ENCODE assay signal across 9 cellular contexts in the genomic region with DNA sequence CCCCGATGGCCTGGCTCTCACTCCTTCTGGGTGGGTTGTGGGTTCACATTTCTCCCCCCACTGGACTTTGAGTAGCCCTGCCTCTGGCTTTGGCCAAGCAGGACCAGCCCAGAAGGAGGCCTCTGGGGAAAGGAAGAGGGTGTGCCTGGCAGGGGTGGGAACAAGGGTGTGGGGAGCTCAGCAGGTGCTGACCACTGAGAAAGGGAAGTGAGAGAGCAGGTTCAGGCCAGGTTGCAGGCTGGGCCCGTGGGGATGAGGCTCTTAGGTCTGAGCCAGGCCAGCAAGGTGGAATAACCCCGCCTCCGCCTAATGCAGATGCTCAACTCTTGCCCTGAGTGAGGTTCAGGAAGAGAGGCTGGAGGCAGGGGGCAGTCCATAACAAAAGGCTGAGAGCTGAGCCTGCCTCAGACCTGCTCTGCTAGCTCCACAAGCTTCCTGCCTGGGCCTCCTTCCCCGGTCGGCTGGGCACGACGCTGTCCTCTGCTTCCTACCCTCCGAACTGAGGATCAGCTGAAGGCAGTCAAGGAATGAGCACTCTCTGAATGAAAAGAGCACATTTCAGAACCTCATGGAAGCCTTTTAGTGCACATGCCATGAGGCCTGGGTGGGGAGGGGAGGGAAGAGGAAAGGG.
DNase-seq lines count a peak whose midpoint lies in the region; ATAC-seq and TF ChIP-seq lines count a peak whose summit lies in the region.
"Had no signal": no experiment of that assay in that cellular context is flagged by ENCODE, and none has a peak within 500 bp of the region (broad histone marks: within the 10 kb centered on the region; RNA-seq: fewer than 3 reads in every experiment).

No MANE protein-coding gene starts in this region.

- H3K27me3 ChIP-seq in dorsolateral prefrontal cortex, result peaks cover 0 to 6% (median 0%) of the 10 kb centered on the region in 45 donors

- DNase-seq in GM13976 (ENCODE audit: low spot score), result peak; percentile 89
- peak; percentile 86 for DNase-seq in GM20000 (ENCODE audit: low spot score)
- peak; percentile 90 for DNase-seq in iPS DF 19.7 (ENCODE audit: low read depth, low spot score)
- no peak for DNase-seq in activated CD8-positive, alpha-beta memory T cell treated with anti-CD3 and anti-CD28 coated beads for 24 hours
- DNase-seq in OCI-M2 (lab: John Stamatoyannopoulos, UW; ENCODE audit: unreplicated experiment), result no peak
- DNase-seq in activated naive CD4-positive, alpha-beta T cell treated with anti-CD3 and anti-CD28 coated beads, Interleukin-2, amount 50 U/mL, for 16 hours, result no peak
- DNase-seq in dorsolateral prefrontal cortex, result no peak
- DNase-seq: SJCRH30 had no signal

- no peak overlapping the region for H3K27ac ChIP-seq in dorsolateral prefrontal cortex
- H3K27ac ChIP-seq: SJCRH30 had no signal

- peak; percentile 14 for TF ChIP-seq CTCF in GM13976 (IDR thresholded peaks at IDR 0.05; ENCODE audit: borderline replicate concordance, control extremely low read depth, extremely low read depth, insufficient read depth, missing control alignments)
- TF ChIP-seq CTCF in GM20000 (IDR thresholded peaks at IDR 0.05; ENCODE audit: extremely low read depth, missing control alignments), result no peak
- TF ChIP-seq CTCF in dorsolateral prefrontal cortex (IDR thresholded peaks at IDR 0.05 in 54 of 56, conservative IDR thresholded peaks at IDR 0.05 in 2 of 56; ENCODE audit: low read depth in 1 of 56, partially characterized antibody in 56 of 56), result no peak

- intact Hi-C loops in dorsolateral prefrontal cortex (cut with DNase I), result no loop called here

- peak; percentile 85 for ATAC-seq in HG03175 (IDR thresholded peaks at IDR 0.05; ENCODE audit: unreplicated experiment)

- in situ Hi-C loops in GM13976 (cut with MboI; ENCODE audit: low sequenced_read_pairs, unreplicated experiment), result no loop called here

- no peak overlapping the region for H3K4me3 ChIP-seq in dorsolateral prefrontal cortex
- H3K4me3 ChIP-seq: SJCRH30 had no signal

Comparison
In these comparisons a context has a peak if more than half of its experiments do, and no peak if none do; other contexts are left out.
1. DNase-seq: peak in GM13976 (single experiment), GM20000 (single experiment) and iPS DF 19.7 (single experiment); none in activated CD8-positive, alpha-beta memory T cell treated with anti-CD3 and anti-CD28 coated beads for 24 hours (single experiment), OCI-M2 (single experiment), activated naive CD4-positive, alpha-beta T cell treated with anti-CD3 and anti-CD28 coated beads, Interleukin-2, amount 50 U/mL, for 16 hours (single experiment) and dorsolateral prefrontal cortex (0 of 10).